ENCODE assay signal across 19 cellular contexts in genomic region chr11:22928207-22928917, GRCh38.
DNase-seq lines count a peak whose midpoint lies in the region; ATAC-seq and TF ChIP-seq lines count a peak whose summit lies in the region.
"Had no signal": no experiment of that assay in that cellular context is flagged by ENCODE, and none has a peak within 500 bp of the region (broad histone marks: within the 10 kb centered on the region; RNA-seq: fewer than 3 reads in every experiment).

No MANE protein-coding gene starts in this region.

- H3K9ac ChIP-seq in MM.1S (ENCODE audit: low read length): no peak overlapping the region

- no peaks in the 10 kb centered on the region for H3F3A ChIP-seq in MM.1S (ENCODE audit: insufficient read depth, low read length)

- H2AFZ ChIP-seq in MM.1S (ENCODE audit: low read length): no peak overlapping the region

- WGBS in mesodermal cell (ENCODE audit: insufficient coverage in 2 of 2), 2 experiments: 96 to 100% methylated on average over 2 of the region's 5 CpGs

- H3K4me2 ChIP-seq in MM.1S (ENCODE audit: low read depth, low read length): no peak overlapping the region

- no peak for ATAC-seq in activated CD4-positive, CD25-positive, alpha-beta regulatory T cell treated with anti-CD3 and anti-CD28 coated beads, Interleukin-2, amount 50 U/mL, for 24 hours
- ATAC-seq in HG02588 (IDR thresholded peaks at IDR 0.05; ENCODE audit: unreplicated experiment): no peak
- ATAC-seq: body of pancreas; stimulated activated naive B cell treated with anti-CD40 and anti-IgM and Interleukin-4, amounts not matched to agents 10 μg/mL and 1 μg/mL and 100 μg/mL, for 72 hours had no signal

- no peaks in the 10 kb centered on the region for H3K27me3 ChIP-seq in MM.1S (replicated peaks; ENCODE audit: insufficient read depth, low read length)
- H3K27me3 ChIP-seq: body of pancreas had no signal

- no peak for DNase-seq in GM10266 (ENCODE audit: extremely low spot score)
- no peak for DNase-seq in MM.1S
- DNase-seq in cardiac fibroblast (ENCODE audit: low read depth in 2 of 2): peak in 1 of 2 donors; percentile 7
- DNase-seq in SHP77 (lab: John Stamatoyannopoulos, UW): no peak
- no peak for DNase-seq in COLO668 (lab: John Stamatoyannopoulos, UW; ENCODE audit: unreplicated experiment)
- DNase-seq: activated CD8-positive, alpha-beta memory T cell treated with anti-CD3 and anti-CD28 coated beads, Interleukin-2, amount 50 U/mL, for 48 hours; activated naive CD4-positive, alpha-beta T cell treated with anti-CD3 and anti-CD28 coated beads for 36 hours; body of pancreas; immature natural killer cell; Karpas-422; midbrain; NCI-H1694 treated with DMSO at 0.1 percent for 48 hours; NCI-H524 treated with DMSO at 0.1 percent for 48 hours; nucleus accumbens; stimulated activated naive B cell treated with anti-CD40 and anti-IgM and Interleukin-4, amounts not matched to agents 10 μg/mL and 1 μg/mL and 100 μg/mL, for 72 hours had no signal

- H3K36me3 ChIP-seq in MM.1S (replicated peaks; ENCODE audit: insufficient read depth, low read length): no peaks in the 10 kb centered on the region
- no peaks in the 10 kb centered on the region for H3K36me3 ChIP-seq in mesodermal cell (ENCODE audit: control insufficient read depth, insufficient read depth, low read length)

- no peaks in the 10 kb centered on the region for H3K9me2 ChIP-seq in MM.1S (replicated peaks; ENCODE audit: insufficient read depth, low read length)

- H3K4me3 ChIP-seq in MM.1S (ENCODE audit: low read length) (no peak overlapping the region), cardiac fibroblast (replicated peaks in 1 of 2; ENCODE audit: low read depth in 2 of 2, low read length in 2 of 2) (no peak overlapping the region), mesodermal cell (ENCODE audit: extremely low read depth, insufficient read depth, low read length, poor library complexity, severe bottlenecking) (no peak overlapping the region)
- H3K4me3 ChIP-seq: body of pancreas, skin epidermis had no signal

- no peaks in the 10 kb centered on the region for H3K9me3 ChIP-seq in MM.1S (replicated peaks; ENCODE audit: insufficient read depth, low read length)
- no peaks in the 10 kb centered on the region for H3K9me3 ChIP-seq in mesodermal cell (ENCODE audit: control insufficient read depth, low read length)
- H3K9me3 ChIP-seq: body of pancreas had no signal

- peak; percentile 38 for TF ChIP-seq CTCF in GM10266 (IDR thresholded peaks at IDR 0.05; ENCODE audit: control insufficient read depth, insufficient read depth, low read depth, missing control alignments)
- peak; percentile 31; the same call in 1 of the 2 replicates for TF ChIP-seq CTCF in MM.1S (IDR thresholded peaks at IDR 0.05; ENCODE audit: low read length)
- peak; percentile 18 for TF ChIP-seq CTCF in cardiac fibroblast (IDR thresholded peaks at IDR 0.05; ENCODE audit: low read depth, low read length)

- H3K4me1 ChIP-seq in MM.1S (ENCODE audit: low read length) (0 out of 2 replicates have a peak, but pooled peaks cover 8% of the 10 kb centered on the region), mesodermal cell (ENCODE audit: control insufficient read depth, insufficient read depth, low read length, poor library complexity, severe bottlenecking) (peaks cover 4% of the 10 kb centered on the region)

- H3K27ac ChIP-seq in MM.1S (ENCODE audit: low read length) (no peak overlapping the region), mesodermal cell (ENCODE audit: low read depth, low read length, severe bottlenecking) (peak overlapping the region; percentile 3)
- H3K27ac ChIP-seq: body of pancreas, skin epidermis had no signal

- H4K20me1 ChIP-seq in MM.1S (ENCODE audit: insufficient read depth, low read length): no peaks in the 10 kb centered on the region

- no peaks in the 10 kb centered on the region for H3K79me2 ChIP-seq in MM.1S (ENCODE audit: low read length)
